Comparison of ENCODE assay signal across 9 cellular contexts in genomic region chr17:4607773-4608187, GRCh38. TPM values are rescaled to one million over a fixed set of nuclear protein-coding genes. Genes with fewer than 3 reads are reported as not detected.
A peak's percentile ranks its signal among the peaks of the same experiment; 100 is the strongest.
DNase-seq lines count a peak whose midpoint lies in the region; ATAC-seq and TF ChIP-seq lines count a peak whose summit lies in the region.
"Had no signal": no experiment of that assay in that cellular context is flagged by ENCODE, and none has a peak within 500 bp of the region (broad histone marks: within the 10 kb centered on the region; RNA-seq: fewer than 3 reads in every experiment).

No MANE protein-coding gene starts in this region.

- peak; percentile 57 for ATAC-seq in Right ventricle myocardium inferior

- H3K4me3 ChIP-seq in fibroblast of pulmonary artery (replicated peaks; ENCODE audit: low read depth, low read length): no peak overlapping the region

- intact Hi-C loops in Right ventricle myocardium inferior (cut with DNase I): loop anchor here (5.0 kb wide), 1 partner anchor 40 kb away; no protein-coding TSS in a partner anchor
- intact Hi-C loops in cardiac septum (cut with DNase I): no loop called here

- DNase-seq in Right ventricle myocardium inferior (ENCODE audit: missing footprints) (peak; percentile 85), cardiac septum (ENCODE audit: low spot score) (no peak), fibroblast of pulmonary artery (ENCODE audit: low read depth) (peak; percentile 71), myocyte (ENCODE audit: low read depth) (peak; percentile 68), DMS53 treated with DMSO at 0.1 percent for 48 hours (lab: John Stamatoyannopoulos, UW; ENCODE audit: unreplicated experiment) (no peak), NCI-H774 (lab: John Stamatoyannopoulos, UW) (no peak), GF-D8 (lab: John Stamatoyannopoulos, UW) (no peak), NCI-H69 (lab: John Stamatoyannopoulos, UW) (no peak)
- DNase-seq: activated CD4-positive, alpha-beta memory T cell treated with anti-CD3 and anti-CD28 coated beads for 36 hours had no signal

- no peak for TF ChIP-seq CTCF in fibroblast of pulmonary artery (IDR thresholded peaks at IDR 0.05; ENCODE audit: low read length, missing control alignments)

RNA-seq across cellular contexts. Expression of gene SMTNL2, which starts 23.5 kb away (rescaled TPM):
- total RNA-seq in Right ventricle myocardium inferior: 48.6 TPM
- 8.1 TPM for total RNA-seq in cardiac septum
- 0.08 and 0.10 TPM in 2 replicates for total RNA-seq in myocyte
- polyA plus RNA-seq in myocyte (2012): not detected
- total RNA-seq: activated CD4-positive, alpha-beta memory T cell treated with anti-CD3 and anti-CD28 coated beads for 36 hours had no signal

RNA-seq across cellular contexts. Expression of gene ALOX15, which starts 33.7 kb away (rescaled TPM):
- 0.19 TPM for total RNA-seq in Right ventricle myocardium inferior
- total RNA-seq in cardiac septum: 0.35 TPM
- not detected in 2 replicates for total RNA-seq in myocyte
- polyA plus RNA-seq in myocyte (2012): not detected
- total RNA-seq: activated CD4-positive, alpha-beta memory T cell treated with anti-CD3 and anti-CD28 coated beads for 36 hours had no signal

RNA-seq across cellular contexts. Expression of gene GGT6, which starts 47.4 kb away (rescaled TPM):
- total RNA-seq in Right ventricle myocardium inferior (0.14 TPM), cardiac septum (not detected), myocyte (not detected in 2 replicates)
- not detected for polyA plus RNA-seq in myocyte (2012)
- total RNA-seq: activated CD4-positive, alpha-beta memory T cell treated with anti-CD3 and anti-CD28 coated beads for 36 hours had no signal

RNA-seq across cellular contexts. Expression of gene MYBBP1A, which starts 52.6 kb away (rescaled TPM):
- total RNA-seq in Right ventricle myocardium inferior (19.2 TPM), cardiac septum (26.1 TPM), myocyte (50.0 and 51.4 TPM in 2 replicates)
- 36.0 TPM for polyA plus RNA-seq in myocyte (2012)

Comparison
In these comparisons a context has a peak if more than half of its experiments do, and no peak if none do; other contexts are left out.
1. DNase-seq: peak in Right ventricle myocardium inferior (single experiment), fibroblast of pulmonary artery (single experiment) and myocyte (single experiment); none in cardiac septum (single experiment), DMS53 treated with DMSO at 0.1 percent for 48 hours (single experiment), NCI-H774 (single experiment), GF-D8 (single experiment) and NCI-H69 (single experiment).